ENCODE assay signal across 9 cellular contexts in genomic region chr7:123227666-123228065, GRCh38. TPM values are rescaled to one million over a fixed set of nuclear protein-coding genes. Genes with fewer than 3 reads are reported as not detected.
"Had no signal": no experiment of that assay in that cellular context is flagged by ENCODE, and none has a peak within 500 bp of the region (broad histone marks: within the 10 kb centered on the region; RNA-seq: fewer than 3 reads in every experiment).

No MANE protein-coding gene starts in this region.

RNA-seq across cellular contexts. Expression of gene SLC13A1, which starts 27.9 kb away (rescaled TPM):
- total RNA-seq: OCI-LY7, PC-3, PC-9, Right ventricle myocardium inferior, Right ventricle myocardium superior, RPMI7951, SK-MEL-5, T-cell had no signal
- polyA plus RNA-seq: SK-N-SH had no signal
